ENCODE assay signal across 1 cellular context in the genomic region with DNA sequence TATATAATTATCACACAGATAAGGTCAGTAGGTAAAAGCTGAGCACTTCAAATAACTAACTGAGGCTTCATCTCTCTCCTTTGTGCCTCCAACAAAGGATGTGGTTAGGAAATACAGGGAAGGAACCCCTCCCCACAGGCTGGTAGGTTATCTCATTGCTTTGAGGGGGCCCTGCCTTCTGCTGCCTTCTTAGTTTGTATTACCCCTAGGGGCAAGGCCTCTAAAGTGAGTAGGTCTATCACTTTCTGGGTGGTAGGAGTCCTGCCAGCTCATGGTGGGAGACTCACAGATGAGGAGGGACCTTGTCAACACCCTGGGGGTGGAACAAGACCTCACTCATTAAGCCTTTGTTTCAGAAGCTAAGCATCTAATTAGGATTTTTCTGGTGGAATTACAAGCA.
TF ChIP-seq lines count a peak whose summit lies in the region.

No MANE protein-coding gene starts in this region.

TF ChIP-seq in SK-N-SH, 30 proteins besides CTCF, POLR2A, EP300 and RAD21:
- TF ChIP-seq FOSL2 (IDR thresholded peaks at IDR 0.05; ENCODE audit: borderline replicate concordance, low read depth) (no peak), YY1 (IDR thresholded peaks at IDR 0.05; ENCODE audit: low read depth) (no peak), JUND (IDR thresholded peaks at IDR 0.05) (no peak), NFIC (IDR thresholded peaks at IDR 0.05; ENCODE audit: borderline replicate concordance) (no peak), MEF2A (IDR thresholded peaks at IDR 0.05; ENCODE audit: borderline replicate concordance, low read depth) (no peak), GATA2 (CRISPR knock-in tag; IDR thresholded peaks at IDR 0.05) (no peak), NRF1 (IDR thresholded peaks at IDR 0.05; ENCODE audit: low read depth, low read length) (no peak), ELF1 (IDR thresholded peaks at IDR 0.05) (no peak), CHD2 (IDR thresholded peaks at IDR 0.05; ENCODE audit: low read length, partially characterized antibody) (no peak), TCF12 (IDR thresholded peaks at IDR 0.05) (no peak), TAF1 (IDR thresholded peaks at IDR 0.05; ENCODE audit: borderline replicate concordance, low read depth, low read length) (no peak), GABPA (IDR thresholded peaks at IDR 0.05; ENCODE audit: low read depth) (no peak)
- TF ChIP-seq, protein P1, sequence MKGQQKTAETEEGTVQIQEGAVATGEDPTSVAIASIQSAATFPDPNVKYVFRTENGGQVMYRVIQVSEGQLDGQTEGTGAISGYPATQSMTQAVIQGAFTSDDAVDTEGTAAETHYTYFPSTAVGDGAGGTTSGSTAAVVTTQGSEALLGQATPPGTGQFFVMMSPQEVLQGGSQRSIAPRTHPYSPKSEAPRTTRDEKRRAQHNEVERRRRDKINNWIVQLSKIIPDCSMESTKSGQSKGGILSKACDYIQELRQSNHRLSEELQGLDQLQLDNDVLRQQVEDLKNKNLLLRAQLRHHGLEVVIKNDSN (IDR thresholded peaks at IDR 0.05; ENCODE audit: borderline replicate concordance, low read depth), result no peak
- TF ChIP-seq, protein P2, sequence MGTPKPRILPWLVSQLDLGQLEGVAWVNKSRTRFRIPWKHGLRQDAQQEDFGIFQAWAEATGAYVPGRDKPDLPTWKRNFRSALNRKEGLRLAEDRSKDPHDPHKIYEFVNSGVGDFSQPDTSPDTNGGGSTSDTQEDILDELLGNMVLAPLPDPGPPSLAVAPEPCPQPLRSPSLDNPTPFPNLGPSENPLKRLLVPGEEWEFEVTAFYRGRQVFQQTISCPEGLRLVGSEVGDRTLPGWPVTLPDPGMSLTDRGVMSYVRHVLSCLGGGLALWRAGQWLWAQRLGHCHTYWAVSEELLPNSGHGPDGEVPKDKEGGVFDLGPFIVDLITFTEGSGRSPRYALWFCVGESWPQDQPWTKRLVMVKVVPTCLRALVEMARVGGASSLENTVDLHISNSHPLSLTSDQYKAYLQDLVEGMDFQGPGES (IDR thresholded peaks at IDR 0.05; ENCODE audit: low read depth, low read length), result no peak
- TF ChIP-seq, protein P3, sequence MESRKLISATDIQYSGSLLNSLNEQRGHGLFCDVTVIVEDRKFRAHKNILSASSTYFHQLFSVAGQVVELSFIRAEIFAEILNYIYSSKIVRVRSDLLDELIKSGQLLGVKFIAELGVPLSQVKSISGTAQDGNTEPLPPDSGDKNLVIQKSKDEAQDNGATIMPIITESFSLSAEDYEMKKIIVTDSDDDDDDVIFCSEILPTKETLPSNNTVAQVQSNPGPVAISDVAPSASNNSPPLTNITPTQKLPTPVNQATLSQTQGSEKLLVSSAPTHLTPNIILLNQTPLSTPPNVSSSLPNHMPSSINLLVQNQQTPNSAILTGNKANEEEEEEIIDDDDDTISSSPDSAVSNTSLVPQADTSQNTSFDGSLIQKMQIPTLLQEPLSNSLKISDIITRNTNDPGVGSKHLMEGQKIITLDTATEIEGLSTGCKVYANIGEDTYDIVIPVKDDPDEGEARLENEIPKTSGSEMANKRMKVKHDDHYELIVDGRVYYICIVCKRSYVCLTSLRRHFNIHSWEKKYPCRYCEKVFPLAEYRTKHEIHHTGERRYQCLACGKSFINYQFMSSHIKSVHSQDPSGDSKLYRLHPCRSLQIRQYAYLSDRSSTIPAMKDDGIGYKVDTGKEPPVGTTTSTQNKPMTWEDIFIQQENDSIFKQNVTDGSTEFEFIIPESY (IDR thresholded peaks at IDR 0.05; ENCODE audit: borderline replicate concordance, low read depth), result no peak
- TF ChIP-seq, protein P4, sequence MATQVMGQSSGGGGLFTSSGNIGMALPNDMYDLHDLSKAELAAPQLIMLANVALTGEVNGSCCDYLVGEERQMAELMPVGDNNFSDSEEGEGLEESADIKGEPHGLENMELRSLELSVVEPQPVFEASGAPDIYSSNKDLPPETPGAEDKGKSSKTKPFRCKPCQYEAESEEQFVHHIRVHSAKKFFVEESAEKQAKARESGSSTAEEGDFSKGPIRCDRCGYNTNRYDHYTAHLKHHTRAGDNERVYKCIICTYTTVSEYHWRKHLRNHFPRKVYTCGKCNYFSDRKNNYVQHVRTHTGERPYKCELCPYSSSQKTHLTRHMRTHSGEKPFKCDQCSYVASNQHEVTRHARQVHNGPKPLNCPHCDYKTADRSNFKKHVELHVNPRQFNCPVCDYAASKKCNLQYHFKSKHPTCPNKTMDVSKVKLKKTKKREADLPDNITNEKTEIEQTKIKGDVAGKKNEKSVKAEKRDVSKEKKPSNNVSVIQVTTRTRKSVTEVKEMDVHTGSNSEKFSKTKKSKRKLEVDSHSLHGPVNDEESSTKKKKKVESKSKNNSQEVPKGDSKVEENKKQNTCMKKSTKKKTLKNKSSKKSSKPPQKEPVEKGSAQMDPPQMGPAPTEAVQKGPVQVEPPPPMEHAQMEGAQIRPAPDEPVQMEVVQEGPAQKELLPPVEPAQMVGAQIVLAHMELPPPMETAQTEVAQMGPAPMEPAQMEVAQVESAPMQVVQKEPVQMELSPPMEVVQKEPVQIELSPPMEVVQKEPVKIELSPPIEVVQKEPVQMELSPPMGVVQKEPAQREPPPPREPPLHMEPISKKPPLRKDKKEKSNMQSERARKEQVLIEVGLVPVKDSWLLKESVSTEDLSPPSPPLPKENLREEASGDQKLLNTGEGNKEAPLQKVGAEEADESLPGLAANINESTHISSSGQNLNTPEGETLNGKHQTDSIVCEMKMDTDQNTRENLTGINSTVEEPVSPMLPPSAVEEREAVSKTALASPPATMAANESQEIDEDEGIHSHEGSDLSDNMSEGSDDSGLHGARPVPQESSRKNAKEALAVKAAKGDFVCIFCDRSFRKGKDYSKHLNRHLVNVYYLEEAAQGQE (IDR thresholded peaks at IDR 0.05; ENCODE audit: low read depth, low read length), result no peak
